In genomic region chr3:134474956-134475355, GRCh38 we compare ENCODE assay signal across 30 cellular contexts.
"Had no signal": no experiment of that assay in that cellular context is flagged by ENCODE, and none has a peak within 500 bp of the region (broad histone marks: within the 10 kb centered on the region; RNA-seq: fewer than 3 reads in every experiment).

No MANE protein-coding gene starts in this region.

- H3K27ac Mint-ChIP-seq: activated CD4-positive, alpha-beta memory T cell treated with anti-CD3 and anti-CD28 coated beads for 36 hours; activated CD4-positive, alpha-beta T cell treated with anti-CD3 and anti-CD28 coated beads, Interleukin-2, amount 10 ng/mL, durations not matched to agents 24 days and 14 days; activated naive CD4-positive, alpha-beta T cell treated with anti-CD3 and anti-CD28 coated beads for 36 hours; activated naive CD8-positive, alpha-beta T cell treated with anti-CD3 and anti-CD28 coated beads for 36 hours; activated T-helper 1 cell treated with anti-CD3 and anti-CD28 coated beads, Interleukin-12 subunit alpha, Interleukin-12 subunit beta, Interleukin-2, Interleukin-4 antibody, amounts not matched to agents 30 ng/mL and 10 ng/mL and 1 ng/mL, durations not matched to agents 14 hours and 24 hours and 36 hours; progenitor cell of endocrine pancreas; stimulated activated effector memory CD8-positive, alpha-beta T cell treated with anti-CD3 and anti-CD28 coated beads, Interleukin-12 subunit alpha, Interleukin-12 subunit beta, amount 100 ng/mL, for 72 hours had no signal

- H3K4me3 ChIP-seq: ascending aorta, esophagus muscularis mucosa, left ventricle myocardium inferior, lung, skin epidermis, thyroid gland, upper lobe of right lung had no signal

- H3K4me3 Mint-ChIP-seq: activated CD4-positive, alpha-beta memory T cell treated with anti-CD3 and anti-CD28 coated beads for 36 hours; activated CD4-positive, alpha-beta T cell treated with anti-CD3 and anti-CD28 coated beads, Interleukin-2, amount 10 ng/mL, durations not matched to agents 24 days and 14 days; activated naive CD4-positive, alpha-beta T cell treated with anti-CD3 and anti-CD28 coated beads for 36 hours; activated naive CD8-positive, alpha-beta T cell treated with anti-CD3 and anti-CD28 coated beads for 36 hours; activated T-helper 1 cell treated with anti-CD3 and anti-CD28 coated beads, Interleukin-12 subunit alpha, Interleukin-12 subunit beta, Interleukin-2, Interleukin-4 antibody, amounts not matched to agents 30 ng/mL and 10 ng/mL and 1 ng/mL, durations not matched to agents 14 hours and 24 hours and 36 hours; brain; nephron; stimulated activated effector memory CD8-positive, alpha-beta T cell treated with anti-CD3 and anti-CD28 coated beads, Interleukin-12 subunit alpha, Interleukin-12 subunit beta, amount 100 ng/mL, for 72 hours; stimulated activated naive CD8-positive, alpha-beta T cell treated with anti-CD3 and anti-CD28 coated beads, Interleukin-15, amount 100 ng/mL, for 72 hours had no signal

- H3K4me1 Mint-ChIP-seq: activated CD4-positive, alpha-beta T cell treated with anti-CD3 and anti-CD28 coated beads, Interleukin-2, amount 10 ng/mL, durations not matched to agents 24 days and 14 days; stimulated activated effector memory CD8-positive, alpha-beta T cell treated with anti-CD3 and anti-CD28 coated beads, Interleukin-12 subunit alpha, Interleukin-12 subunit beta, amount 100 ng/mL, for 72 hours; stimulated activated naive CD8-positive, alpha-beta T cell treated with anti-CD3 and anti-CD28 coated beads, Interleukin-15, amount 100 ng/mL, for 72 hours had no signal

- H3K9me3 ChIP-seq: ascending aorta, esophagus muscularis mucosa, left ventricle myocardium inferior, neutrophil, thyroid gland, upper lobe of right lung had no signal

- H3K27me3 ChIP-seq: ascending aorta, esophagus muscularis mucosa, neutrophil, thyroid gland, upper lobe of right lung had no signal

- ATAC-seq: sciatic nerve; stimulated activated effector memory CD8-positive, alpha-beta T cell treated with anti-CD3 and anti-CD28 coated beads, Interleukin-12 subunit alpha, Interleukin-12 subunit beta, amount 100 ng/mL, for 72 hours; stimulated activated naive CD8-positive, alpha-beta T cell treated with anti-CD3 and anti-CD28 coated beads, Interleukin-15, amount 100 ng/mL, for 72 hours; upper lobe of right lung had no signal

- H3K9me3 Mint-ChIP-seq: activated CD4-positive, alpha-beta memory T cell treated with anti-CD3 and anti-CD28 coated beads for 36 hours; activated CD4-positive, alpha-beta T cell treated with anti-CD3 and anti-CD28 coated beads, Interleukin-2, amount 10 ng/mL, durations not matched to agents 24 days and 14 days; activated naive CD4-positive, alpha-beta T cell treated with anti-CD3 and anti-CD28 coated beads for 36 hours; activated naive CD8-positive, alpha-beta T cell treated with anti-CD3 and anti-CD28 coated beads for 36 hours; activated T-helper 1 cell treated with anti-CD3 and anti-CD28 coated beads, Interleukin-12 subunit alpha, Interleukin-12 subunit beta, Interleukin-2, Interleukin-4 antibody, amounts not matched to agents 30 ng/mL and 10 ng/mL and 1 ng/mL, durations not matched to agents 14 hours and 24 hours and 36 hours; brain; nephron; stimulated activated effector memory CD8-positive, alpha-beta T cell treated with anti-CD3 and anti-CD28 coated beads, Interleukin-12 subunit alpha, Interleukin-12 subunit beta, amount 100 ng/mL, for 72 hours; stimulated activated naive CD8-positive, alpha-beta T cell treated with anti-CD3 and anti-CD28 coated beads, Interleukin-15, amount 100 ng/mL, for 72 hours had no signal

- FAIRE-seq: endothelial cell of umbilical vein, frontal cortex had no signal

- H3K27me3 Mint-ChIP-seq: activated CD4-positive, alpha-beta memory T cell treated with anti-CD3 and anti-CD28 coated beads for 36 hours; activated CD4-positive, alpha-beta T cell treated with anti-CD3 and anti-CD28 coated beads, Interleukin-2, amount 10 ng/mL, durations not matched to agents 24 days and 14 days; activated naive CD8-positive, alpha-beta T cell treated with anti-CD3 and anti-CD28 coated beads for 36 hours; brain; progenitor cell of endocrine pancreas; stimulated activated naive CD8-positive, alpha-beta T cell treated with anti-CD3 and anti-CD28 coated beads, Interleukin-15, amount 100 ng/mL, for 72 hours had no signal

- DNase-seq: activated CD4-positive, alpha-beta memory T cell treated with anti-CD3 and anti-CD28 coated beads for 36 hours; activated CD4-positive, alpha-beta T cell treated with anti-CD3 and anti-CD28 coated beads, Interleukin-2, amount 10 ng/mL, durations not matched to agents 24 days and 14 days; activated CD4-positive, CD25-positive, alpha-beta regulatory T cell treated with anti-CD3 and anti-CD28 coated beads, Interleukin-2, amount 50 U/mL, for 72 hours; activated CD8-positive, alpha-beta memory T cell treated with anti-CD3 and anti-CD28 coated beads, Interleukin-2, amount 50 U/mL, for 4 hours; activated effector memory CD4-positive, alpha-beta T cell treated with anti-CD3 and anti-CD28 coated beads, Interleukin-2, amount 50 U/mL, for 16 hours; activated naive CD4-positive, alpha-beta T cell treated with anti-CD3 and anti-CD28 coated beads for 36 hours; activated naive CD8-positive, alpha-beta T cell treated with anti-CD3 and anti-CD28 coated beads for 36 hours; activated T-cell treated with anti-CD3 and anti-CD28 coated beads, Interleukin-2, amount 50 U/mL, for 1 hour; caudate nucleus; left ventricle myocardium inferior; retina; stimulated activated CD4-positive, alpha-beta T cell treated with anti-CD3 and anti-CD28 coated beads, Interleukin-12 subunit alpha, Interleukin-12 subunit beta, amount 100 ng/mL, for 4 hours; stimulated activated CD4-positive, alpha-beta T cell treated with anti-CD3 and anti-CD28 coated beads, Interleukin-4, amount 100 ng/mL, for 24 hours; stimulated activated naive CD8-positive, alpha-beta T cell treated with anti-CD3 and anti-CD28 coated beads, Interleukin-15, amount 100 ng/mL, for 72 hours; T-helper 2 cell; thyroid gland; upper lobe of right lung had no signal

- H3K27ac ChIP-seq: ascending aorta, left ventricle myocardium inferior, neutrophil, thyroid gland, upper lobe of right lung had no signal
